ENCODE assay signal across 1 cellular context in the genomic region with DNA sequence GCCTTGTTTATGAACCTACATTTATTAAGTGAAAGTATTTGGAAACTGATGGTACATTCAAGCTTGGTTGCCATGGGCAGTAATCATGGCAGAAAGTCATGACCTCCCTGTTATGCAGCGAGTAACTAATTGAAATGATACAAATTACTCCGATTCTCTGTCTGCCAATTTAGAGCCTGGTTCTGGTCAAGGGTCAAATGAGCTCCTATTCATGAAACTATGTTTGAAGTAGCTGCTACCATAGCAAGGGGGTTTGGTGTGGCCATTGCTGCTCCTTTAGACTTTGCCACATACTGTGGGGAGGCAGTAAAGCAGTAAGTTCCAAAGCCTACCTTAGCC.
TF ChIP-seq lines count a peak whose summit lies in the region.

No MANE protein-coding gene starts in this region.

TF ChIP-seq in HepG2, 621 proteins besides CTCF, POLR2A, EP300 and RAD21 (continued from another document):
- no peak for TF ChIP-seq ESRRA (CRISPR knock-in tag; IDR thresholded peaks at IDR 0.05; ENCODE audit: low read depth)
- TF ChIP-seq, protein P1, sequence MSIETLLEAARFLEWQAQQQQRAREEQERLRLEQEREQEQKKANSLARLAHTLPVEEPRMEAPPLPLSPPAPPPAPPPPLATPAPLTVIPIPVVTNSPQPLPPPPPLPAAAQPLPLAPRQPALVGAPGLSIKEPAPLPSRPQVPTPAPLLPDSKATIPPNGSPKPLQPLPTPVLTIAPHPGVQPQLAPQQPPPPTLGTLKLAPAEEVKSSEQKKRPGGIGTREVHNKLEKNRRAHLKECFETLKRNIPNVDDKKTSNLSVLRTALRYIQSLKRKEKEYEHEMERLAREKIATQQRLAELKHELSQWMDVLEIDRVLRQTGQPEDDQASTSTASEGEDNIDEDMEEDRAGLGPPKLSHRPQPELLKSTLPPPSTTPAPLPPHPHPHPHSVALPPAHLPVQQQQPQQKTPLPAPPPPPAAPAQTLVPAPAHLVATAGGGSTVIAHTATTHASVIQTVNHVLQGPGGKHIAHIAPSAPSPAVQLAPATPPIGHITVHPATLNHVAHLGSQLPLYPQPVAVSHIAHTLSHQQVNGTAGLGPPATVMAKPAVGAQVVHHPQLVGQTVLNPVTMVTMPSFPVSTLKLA (IDR thresholded peaks at IDR 0.05): no peak
- TF ChIP-seq, protein P2, sequence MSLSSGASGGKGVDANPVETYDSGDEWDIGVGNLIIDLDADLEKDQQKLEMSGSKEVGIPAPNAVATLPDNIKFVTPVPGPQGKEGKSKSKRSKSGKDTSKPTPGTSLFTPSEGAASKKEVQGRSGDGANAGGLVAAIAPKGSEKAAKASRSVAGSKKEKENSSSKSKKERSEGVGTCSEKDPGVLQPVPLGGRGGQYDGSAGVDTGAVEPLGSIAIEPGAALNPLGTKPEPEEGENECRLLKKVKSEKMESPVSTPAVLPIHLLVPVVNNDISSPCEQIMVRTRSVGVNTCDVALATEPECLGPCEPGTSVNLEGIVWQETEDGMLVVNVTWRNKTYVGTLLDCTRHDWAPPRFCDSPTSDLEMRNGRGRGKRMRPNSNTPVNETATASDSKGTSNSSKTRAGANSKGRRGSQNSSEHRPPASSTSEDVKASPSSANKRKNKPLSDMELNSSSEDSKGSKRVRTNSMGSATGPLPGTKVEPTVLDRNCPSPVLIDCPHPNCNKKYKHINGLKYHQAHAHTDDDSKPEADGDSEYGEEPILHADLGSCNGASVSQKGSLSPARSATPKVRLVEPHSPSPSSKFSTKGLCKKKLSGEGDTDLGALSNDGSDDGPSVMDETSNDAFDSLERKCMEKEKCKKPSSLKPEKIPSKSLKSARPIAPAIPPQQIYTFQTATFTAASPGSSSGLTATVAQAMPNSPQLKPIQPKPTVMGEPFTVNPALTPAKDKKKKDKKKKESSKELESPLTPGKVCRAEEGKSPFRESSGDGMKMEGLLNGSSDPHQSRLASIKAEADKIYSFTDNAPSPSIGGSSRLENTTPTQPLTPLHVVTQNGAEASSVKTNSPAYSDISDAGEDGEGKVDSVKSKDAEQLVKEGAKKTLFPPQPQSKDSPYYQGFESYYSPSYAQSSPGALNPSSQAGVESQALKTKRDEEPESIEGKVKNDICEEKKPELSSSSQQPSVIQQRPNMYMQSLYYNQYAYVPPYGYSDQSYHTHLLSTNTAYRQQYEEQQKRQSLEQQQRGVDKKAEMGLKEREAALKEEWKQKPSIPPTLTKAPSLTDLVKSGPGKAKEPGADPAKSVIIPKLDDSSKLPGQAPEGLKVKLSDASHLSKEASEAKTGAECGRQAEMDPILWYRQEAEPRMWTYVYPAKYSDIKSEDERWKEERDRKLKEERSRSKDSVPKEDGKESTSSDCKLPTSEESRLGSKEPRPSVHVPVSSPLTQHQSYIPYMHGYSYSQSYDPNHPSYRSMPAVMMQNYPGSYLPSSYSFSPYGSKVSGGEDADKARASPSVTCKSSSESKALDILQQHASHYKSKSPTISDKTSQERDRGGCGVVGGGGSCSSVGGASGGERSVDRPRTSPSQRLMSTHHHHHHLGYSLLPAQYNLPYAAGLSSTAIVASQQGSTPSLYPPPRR (CRISPR knock-in tag; IDR thresholded peaks at IDR 0.05; ENCODE audit: borderline replicate concordance): no peak
- TF ChIP-seq, protein P3, sequence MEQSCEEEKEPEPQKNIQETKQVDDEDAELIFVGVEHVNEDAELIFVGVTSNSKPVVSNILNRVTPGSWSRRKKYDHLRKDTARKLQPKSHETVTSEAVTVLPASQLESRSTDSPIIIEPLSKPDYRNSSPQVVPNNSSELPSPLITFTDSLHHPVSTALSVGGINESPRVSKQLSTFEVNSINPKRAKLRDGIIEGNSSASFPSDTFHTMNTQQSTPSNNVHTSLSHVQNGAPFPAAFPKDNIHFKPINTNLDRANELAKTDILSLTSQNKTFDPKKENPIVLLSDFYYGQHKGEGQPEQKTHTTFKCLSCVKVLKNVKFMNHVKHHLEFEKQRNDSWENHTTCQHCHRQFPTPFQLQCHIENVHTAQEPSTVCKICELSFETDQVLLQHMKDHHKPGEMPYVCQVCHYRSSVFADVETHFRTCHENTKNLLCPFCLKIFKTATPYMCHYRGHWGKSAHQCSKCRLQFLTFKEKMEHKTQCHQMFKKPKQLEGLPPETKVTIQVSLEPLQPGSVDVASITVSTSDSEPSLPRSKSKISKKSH (CRISPR knock-in tag; IDR thresholded peaks at IDR 0.05; ENCODE audit: borderline replicate concordance): no peak
- TF ChIP-seq ZMYM3 (CRISPR knock-in tag; IDR thresholded peaks at IDR 0.05): no peak
- TF ChIP-seq, protein P4, sequence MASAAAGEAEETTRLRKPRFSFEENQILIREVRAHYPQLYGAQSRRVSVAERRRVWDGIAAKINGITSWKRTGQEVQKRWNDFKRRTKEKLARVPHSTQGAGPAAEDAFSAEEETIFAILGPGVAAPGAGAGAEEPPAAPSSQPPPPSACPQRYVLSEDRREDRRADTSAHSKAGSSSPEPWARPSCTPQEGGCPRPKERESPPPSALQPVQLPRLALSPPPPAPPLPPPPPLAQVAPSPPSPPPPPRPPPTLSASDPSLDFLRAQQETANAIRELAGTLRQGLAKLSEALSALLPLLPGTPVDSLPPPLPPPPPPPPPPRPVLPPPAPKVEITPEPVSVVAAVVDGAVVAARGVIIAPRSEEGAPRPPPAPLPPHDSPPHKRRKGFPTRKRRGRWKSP (CRISPR knock-in tag; IDR thresholded peaks at IDR 0.05): no peak
- TF ChIP-seq, protein P5, sequence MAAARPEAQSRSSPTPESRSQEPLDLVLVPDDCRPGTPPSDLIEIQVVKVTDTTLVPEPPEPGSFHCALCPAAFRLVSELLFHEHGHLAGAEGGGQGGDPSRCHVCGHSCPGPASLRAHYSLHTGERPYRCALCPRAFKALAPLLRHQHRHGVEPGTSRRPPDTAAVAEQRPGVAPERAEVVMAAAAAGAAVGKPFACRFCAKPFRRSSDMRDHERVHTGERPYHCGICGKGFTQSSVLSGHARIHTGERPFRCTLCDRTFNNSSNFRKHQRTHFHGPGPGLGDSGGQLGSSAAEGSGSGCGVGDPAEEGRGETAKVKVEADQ (CRISPR knock-in tag; IDR thresholded peaks at IDR 0.05; ENCODE audit: borderline replicate concordance): no peak
- TF ChIP-seq MEIS2 (CRISPR knock-in tag; IDR thresholded peaks at IDR 0.05): no peak
TF ChIP-seq in HepG2: peak in this region for 0.
